9 cellular contexts compared by ENCODE assay signal in the genomic region with DNA sequence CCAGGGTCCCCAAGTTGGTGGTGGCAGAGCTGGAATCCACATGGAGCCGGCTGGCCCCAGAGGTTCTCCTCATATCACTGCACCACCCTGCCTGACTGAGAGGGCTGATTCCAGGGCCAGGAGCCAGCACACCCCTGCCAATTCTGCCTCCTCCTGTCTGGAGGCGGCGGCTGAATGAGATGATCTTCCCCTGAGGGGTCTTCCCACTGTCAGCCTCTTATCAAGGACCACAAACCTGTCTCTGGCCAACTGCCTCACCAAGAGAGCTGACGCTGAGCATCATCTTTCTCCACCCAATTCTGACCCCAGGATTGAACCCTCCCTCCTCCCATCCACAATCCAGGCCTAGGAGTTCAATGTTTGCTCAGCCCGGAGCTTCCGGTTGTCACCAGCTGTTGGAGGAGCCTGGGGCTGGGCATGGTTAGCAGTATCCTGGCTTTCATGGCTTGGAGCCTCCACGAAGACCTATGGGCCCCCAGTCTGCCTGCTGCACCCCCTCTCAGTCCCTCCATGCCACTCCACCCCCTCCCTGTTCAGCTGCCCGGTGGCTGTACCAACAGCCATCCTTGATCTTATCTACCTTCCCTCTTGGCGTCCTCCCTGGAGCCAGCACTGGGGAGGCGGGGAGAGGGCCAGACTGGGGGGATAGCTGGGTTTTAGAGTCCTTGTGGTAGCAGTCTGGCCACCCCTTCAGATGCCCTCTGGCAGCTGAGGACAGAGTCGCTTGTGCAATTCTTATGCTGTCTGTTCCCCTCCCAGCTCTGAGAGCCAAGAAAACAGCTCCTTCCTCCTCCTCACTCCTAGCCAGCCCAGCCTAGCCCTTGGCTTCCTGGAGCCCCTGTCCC. TPM values are rescaled to one million over a fixed set of nuclear protein-coding genes. Genes with fewer than 3 reads are reported as not detected.
DNase-seq lines count a peak whose midpoint lies in the region; ATAC-seq and TF ChIP-seq lines count a peak whose summit lies in the region.
"Had no signal": no experiment of that assay in that cellular context is flagged by ENCODE, and none has a peak within 500 bp of the region (broad histone marks: within the 10 kb centered on the region; RNA-seq: fewer than 3 reads in every experiment).

No MANE protein-coding gene starts in this region.

- peak overlapping the region in 1 of 2 donors; percentile 17 for H3K9ac ChIP-seq in liver (ENCODE audit: low read depth in 1 of 2, low read length in 2 of 2)

- peaks cover 25% of the 10 kb centered on the region for H3K27me3 Mint-ChIP-seq in endothelial cell (ENCODE audit: unreplicated experiment)
- H3K27me3 Mint-ChIP-seq in activated T-cell treated with anti-CD3 and anti-CD28 coated beads, Interleukin-2, amount 50 U/mL, for 72 hours (ENCODE audit: low read depth) = peaks cover 6% of the 10 kb centered on the region

- peak in 1 of 2 donors; percentile 32 for TF ChIP-seq RAD21 in liver (IDR thresholded peaks at IDR 0.05)

- H3K4me3 ChIP-seq in adrenal gland = no peak overlapping the region
- no peak overlapping the region for H3K4me3 ChIP-seq in liver (ENCODE audit: low read depth in 1 of 3, low read length in 3 of 3)

- H3K27ac Mint-ChIP-seq in endothelial cell (ENCODE audit: unreplicated experiment) = no peak overlapping the region
- H3K27ac Mint-ChIP-seq in activated T-cell treated with anti-CD3 and anti-CD28 coated beads, Interleukin-2, amount 50 U/mL, for 72 hours = no peak overlapping the region

- peak in 1 of 2 donors; percentile 12 for TF ChIP-seq POLR2A in adrenal gland (IDR thresholded peaks at IDR 0.05)

- intact Hi-C loops in adrenal gland (cut with DNase I) = no loop called here

- H3K4me1 ChIP-seq in adrenal gland (replicated peaks in 1 of 2) = peaks cover 45 to 54% of the 10 kb centered on the region in 2 donors
- H3K4me1 ChIP-seq in liver (ENCODE audit: control insufficient read depth in 4 of 4, insufficient read depth in 4 of 4, low read length in 3 of 4) = peaks cover 28 to 67% (median 47%) of the 10 kb centered on the region in 4 donors

- H3K4me3 Mint-ChIP-seq in endothelial cell (ENCODE audit: unreplicated experiment) = no peak overlapping the region
- H3K4me3 Mint-ChIP-seq in activated T-cell treated with anti-CD3 and anti-CD28 coated beads, Interleukin-2, amount 50 U/mL, for 72 hours = no peak overlapping the region

- no peak for TF ChIP-seq CTCF in 22Rv1 (IDR thresholded peaks at IDR 0.05)
- no peak for TF ChIP-seq CTCF in adrenal gland (IDR thresholded peaks at IDR 0.05)
- no peak for TF ChIP-seq CTCF in liver (IDR thresholded peaks at IDR 0.05; ENCODE audit: low read depth, low read length, missing input control)
- no peak for TF ChIP-seq CTCF in endothelial cell (IDR thresholded peaks at IDR 0.05; ENCODE audit: unreplicated experiment)

- DNase-seq in HT-29 (ENCODE audit: low spot score) (peak; percentile 86), adrenal gland (peak in 6 of 7 donors; percentile 63 to 85 (median 80)), endothelial cell (ENCODE audit: low spot score) (no peak), activated T-cell treated with anti-CD3 and anti-CD28 coated beads for 4 hours (no peak), epidermal melanocyte (ENCODE audit: insufficient read length, low spot score) (no peak)
- DNase-seq in activated T-cell treated with anti-CD3 and anti-CD28 coated beads, Interleukin-2, amount 50 U/mL, for 72 hours = no peak
- DNase-seq: stimulated activated CD4-positive, alpha-beta T cell treated with anti-CD3 and anti-CD28 coated beads, Interleukin-2, amount 100 ng/mL, for 48 hours had no signal

- H3K4me1 Mint-ChIP-seq in endothelial cell (ENCODE audit: unreplicated experiment) = peaks cover 28% of the 10 kb centered on the region
- peaks cover 22% of the 10 kb centered on the region for H3K4me1 Mint-ChIP-seq in activated T-cell treated with anti-CD3 and anti-CD28 coated beads, Interleukin-2, amount 50 U/mL, for 72 hours (ENCODE audit: low read depth)

- 15 to 34% (median 31%) methylated on average over 5 to 11 of the region's 11 CpGs for WGBS in adrenal gland, 4 donors
- 41% methylated on average over 11 of the region's 11 CpGs for WGBS in liver

- peaks cover 4% of the 10 kb centered on the region for H3K36me3 Mint-ChIP-seq in endothelial cell (ENCODE audit: low read depth, unreplicated experiment)
- no peaks in the 10 kb centered on the region for H3K36me3 Mint-ChIP-seq in activated T-cell treated with anti-CD3 and anti-CD28 coated beads, Interleukin-2, amount 50 U/mL, for 72 hours (ENCODE audit: insufficient read depth in 2 of 2)

- H3K27ac ChIP-seq in 22Rv1 (peak overlapping the region; percentile 46; the same call in 1 of the 2 replicates), adrenal gland (peak overlapping the region; percentile 70 to 96 (median 87)), liver (ENCODE audit: low read depth in 1 of 2, low read length in 2 of 2) (peak overlapping the region; percentile 79 to 94)

- H3K36me3 ChIP-seq in adrenal gland (replicated peaks in 1 of 2) = no peaks in the 10 kb centered on the region
- peaks cover 0 to 6% (median under 1%) of the 10 kb centered on the region in 4 donors for H3K36me3 ChIP-seq in liver (ENCODE audit: control insufficient read depth in 4 of 4, insufficient read depth in 3 of 4, low read depth in 1 of 4, low read length in 3 of 4)

- H3K27me3 ChIP-seq in adrenal gland (no peaks in the 10 kb centered on the region), liver (ENCODE audit: control insufficient read depth in 4 of 4, insufficient read depth in 4 of 4, low read length in 3 of 4) (no peaks in the 10 kb centered on the region)

- H3K9me3 ChIP-seq in adrenal gland (replicated peaks in 1 of 3) = no peaks in the 10 kb centered on the region
- no peaks in the 10 kb centered on the region for H3K9me3 ChIP-seq in liver (ENCODE audit: control insufficient read depth in 4 of 4, low read length in 3 of 4)

- H3K9me3 Mint-ChIP-seq in endothelial cell (ENCODE audit: unreplicated experiment) = no peaks in the 10 kb centered on the region
- no peaks in the 10 kb centered on the region for H3K9me3 Mint-ChIP-seq in activated T-cell treated with anti-CD3 and anti-CD28 coated beads, Interleukin-2, amount 50 U/mL, for 72 hours

- no peak for ATAC-seq in activated T-cell treated with anti-CD3 and anti-CD28 coated beads, Interleukin-2, amount 50 U/mL, for 72 hours (replicated peaks in 1 of 2)

TF ChIP-seq in liver, 16 proteins besides CTCF, POLR2A, EP300 and RAD21 (continues in another document):
- TF ChIP-seq, protein P1, sequence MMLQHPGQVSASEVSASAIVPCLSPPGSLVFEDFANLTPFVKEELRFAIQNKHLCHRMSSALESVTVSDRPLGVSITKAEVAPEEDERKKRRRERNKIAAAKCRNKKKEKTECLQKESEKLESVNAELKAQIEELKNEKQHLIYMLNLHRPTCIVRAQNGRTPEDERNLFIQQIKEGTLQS (IDR thresholded peaks at IDR 0.05) = no peak
- peak; percentile 20 for TF ChIP-seq YY1 (IDR thresholded peaks at IDR 0.05)
- TF ChIP-seq SP1 (IDR thresholded peaks at IDR 0.05) = peak; percentile 33
- TF ChIP-seq, protein P2, sequence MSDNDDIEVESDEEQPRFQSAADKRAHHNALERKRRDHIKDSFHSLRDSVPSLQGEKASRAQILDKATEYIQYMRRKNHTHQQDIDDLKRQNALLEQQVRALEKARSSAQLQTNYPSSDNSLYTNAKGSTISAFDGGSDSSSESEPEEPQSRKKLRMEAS (IDR thresholded peaks at IDR 0.05) = peak; percentile 7
- TF ChIP-seq, protein P3, sequence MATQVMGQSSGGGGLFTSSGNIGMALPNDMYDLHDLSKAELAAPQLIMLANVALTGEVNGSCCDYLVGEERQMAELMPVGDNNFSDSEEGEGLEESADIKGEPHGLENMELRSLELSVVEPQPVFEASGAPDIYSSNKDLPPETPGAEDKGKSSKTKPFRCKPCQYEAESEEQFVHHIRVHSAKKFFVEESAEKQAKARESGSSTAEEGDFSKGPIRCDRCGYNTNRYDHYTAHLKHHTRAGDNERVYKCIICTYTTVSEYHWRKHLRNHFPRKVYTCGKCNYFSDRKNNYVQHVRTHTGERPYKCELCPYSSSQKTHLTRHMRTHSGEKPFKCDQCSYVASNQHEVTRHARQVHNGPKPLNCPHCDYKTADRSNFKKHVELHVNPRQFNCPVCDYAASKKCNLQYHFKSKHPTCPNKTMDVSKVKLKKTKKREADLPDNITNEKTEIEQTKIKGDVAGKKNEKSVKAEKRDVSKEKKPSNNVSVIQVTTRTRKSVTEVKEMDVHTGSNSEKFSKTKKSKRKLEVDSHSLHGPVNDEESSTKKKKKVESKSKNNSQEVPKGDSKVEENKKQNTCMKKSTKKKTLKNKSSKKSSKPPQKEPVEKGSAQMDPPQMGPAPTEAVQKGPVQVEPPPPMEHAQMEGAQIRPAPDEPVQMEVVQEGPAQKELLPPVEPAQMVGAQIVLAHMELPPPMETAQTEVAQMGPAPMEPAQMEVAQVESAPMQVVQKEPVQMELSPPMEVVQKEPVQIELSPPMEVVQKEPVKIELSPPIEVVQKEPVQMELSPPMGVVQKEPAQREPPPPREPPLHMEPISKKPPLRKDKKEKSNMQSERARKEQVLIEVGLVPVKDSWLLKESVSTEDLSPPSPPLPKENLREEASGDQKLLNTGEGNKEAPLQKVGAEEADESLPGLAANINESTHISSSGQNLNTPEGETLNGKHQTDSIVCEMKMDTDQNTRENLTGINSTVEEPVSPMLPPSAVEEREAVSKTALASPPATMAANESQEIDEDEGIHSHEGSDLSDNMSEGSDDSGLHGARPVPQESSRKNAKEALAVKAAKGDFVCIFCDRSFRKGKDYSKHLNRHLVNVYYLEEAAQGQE (IDR thresholded peaks at IDR 0.05) = no peak
- peak; percentile 51 for TF ChIP-seq NR2F2 (IDR thresholded peaks at IDR 0.05)

RNA-seq across cellular contexts. Expression of a gene that starts 25.6 kb away (rescaled TPM):
- 286 and 313 TPM in 2 replicates for total RNA-seq in HT-29 (2014; rRNA removed; shearing (Covaris generic))
- total RNA-seq in adrenal gland (100 to 1,000 TPM; 195 to 422 (median 262) TPM), liver (100 to 1,000 TPM in 1 of 2 donors, 10 to 100 TPM in 1; 10.5 to 197 TPM), endothelial cell (ENCODE audit: unreplicated experiment) (0.67 TPM)
- polyA plus RNA-seq in adrenal gland (100 to 1,000 TPM; 164 to 448 (median 414) TPM), liver (10 to 100 TPM; 66.7 to 94.3 TPM)
- total RNA-seq in activated T-cell treated with anti-CD3 and anti-CD28 coated beads, Interleukin-2, amount 50 U/mL, for 72 hours = not detected

RNA-seq across cellular contexts. Expression of a gene that starts 47.5 kb away (rescaled TPM):
- total RNA-seq in HT-29 (2014; rRNA removed; shearing (Covaris generic)) = 14.0 and 14.2 TPM in 2 replicates
- 10 to 100 TPM; 24.8 to 46.4 (median 41.5) TPM for total RNA-seq in adrenal gland
- 10 to 100 TPM; 14.9 to 37.0 (median 18.7) TPM for polyA plus RNA-seq in adrenal gland
- 10 to 100 TPM; 10.1 to 15.1 TPM for total RNA-seq in liver
- 1 to 10 TPM; 6.2 to 9.3 TPM for polyA plus RNA-seq in liver
- total RNA-seq in endothelial cell (ENCODE audit: unreplicated experiment) = 37.3 TPM
- 10 to 100 TPM; 36.4 to 37.8 TPM for total RNA-seq in activated T-cell treated with anti-CD3 and anti-CD28 coated beads, Interleukin-2, amount 50 U/mL, for 72 hours

RNA-seq across cellular contexts. Expression of a gene that starts 59.1 kb away (rescaled TPM):
- 50.4 and 58.9 TPM in 2 replicates for total RNA-seq in HT-29 (2014; rRNA removed; shearing (Covaris generic))
- total RNA-seq in adrenal gland (100 to 1,000 TPM in 1 of 8 donors, 10 to 100 TPM in 7; 16.1 to 142 (median 65.5) TPM), liver (10 to 100 TPM; 26.0 to 26.5 TPM), endothelial cell (ENCODE audit: unreplicated experiment) (94.1 TPM)
- polyA plus RNA-seq in adrenal gland (100 to 1,000 TPM in 2 of 3 donors, 10 to 100 TPM in 1; 95.4 to 248 (median 112) TPM), liver (100 to 1,000 TPM in 1 of 2 donors, 10 to 100 TPM in 1; 15.5 to 126 TPM)
- 100 to 1,000 TPM; 148 to 190 TPM for total RNA-seq in activated T-cell treated with anti-CD3 and anti-CD28 coated beads, Interleukin-2, amount 50 U/mL, for 72 hours

Comparison
In these comparisons a context has a peak if more than half of its experiments do, and no peak if none do; other contexts are left out.
1. DNase-seq: peak in HT-29 (single experiment) and adrenal gland (6 of 7); none in endothelial cell (single experiment), activated T-cell treated with anti-CD3 and anti-CD28 coated beads for 4 hours (single experiment), epidermal melanocyte (single experiment) and activated T-cell treated with anti-CD3 and anti-CD28 coated beads, Interleukin-2, amount 50 U/mL, for 72 hours (0 of 2).
2. Peak in every context shown above with its lines, with median percentiles within 50 percentile points of each other: H3K27ac ChIP-seq.